In genomic region chr11:506238-506949, GRCh38 we compare ENCODE assay signal across 1 cellular context.
TF ChIP-seq lines count a peak whose summit lies in the region.

No MANE protein-coding gene starts in this region.

TF ChIP-seq in HepG2, 621 proteins besides CTCF, POLR2A, EP300 and RAD21 (continued from another document and continues in another):
- TF ChIP-seq TERF1 (CRISPR knock-in tag; IDR thresholded peaks at IDR 0.05), result no peak
- peak; percentile 61; the same call in 1 of the 2 replicates for TF ChIP-seq ZHX1 (CRISPR knock-in tag; IDR thresholded peaks at IDR 0.05; ENCODE audit: low read depth)
- peak; percentile 93 for TF ChIP-seq HDAC1 (CRISPR knock-in tag; IDR thresholded peaks at IDR 0.05)
- no peak; the same call in 1 of the 2 replicates for TF ChIP-seq ZNF318 (CRISPR knock-in tag; IDR thresholded peaks at IDR 0.05)
- peak; percentile 93 for TF ChIP-seq TGIF2 (CRISPR knock-in tag; IDR thresholded peaks at IDR 0.05)
- TF ChIP-seq SMAD1 (CRISPR knock-in tag; IDR thresholded peaks at IDR 0.05; ENCODE audit: borderline replicate concordance, low read depth), result peak; percentile 87; the same call in 1 of the 2 replicates
- TF ChIP-seq NPAS2 (CRISPR knock-in tag; IDR thresholded peaks at IDR 0.05; ENCODE audit: borderline replicate concordance), result no peak
- TF ChIP-seq ZNF121 (CRISPR knock-in tag; IDR thresholded peaks at IDR 0.05), result no peak
- no peak for TF ChIP-seq CC2D1A (CRISPR knock-in tag; IDR thresholded peaks at IDR 0.05)
- TF ChIP-seq ZNF253 (CRISPR knock-in tag; IDR thresholded peaks at IDR 0.05; ENCODE audit: borderline replicate concordance), result no peak
- TF ChIP-seq ZBTB43 (CRISPR knock-in tag; conservative IDR thresholded peaks at IDR 0.05), result peak; percentile 71; the same call in 1 of the 2 replicates
- TF ChIP-seq ZNF709 (CRISPR knock-in tag; IDR thresholded peaks at IDR 0.05), result no peak
- TF ChIP-seq ZNF576 (CRISPR knock-in tag; IDR thresholded peaks at IDR 0.05), result no peak
- no peak for TF ChIP-seq ZNF569 (CRISPR knock-in tag; IDR thresholded peaks at IDR 0.05; ENCODE audit: borderline replicate concordance)
- no peak for TF ChIP-seq CENPBD1 (CRISPR knock-in tag; IDR thresholded peaks at IDR 0.05; ENCODE audit: borderline replicate concordance, low read depth)
- TF ChIP-seq ZNF543 (CRISPR knock-in tag; IDR thresholded peaks at IDR 0.05), result no peak; the same call in 1 of the 2 replicates
- TF ChIP-seq NBN (conservative IDR thresholded peaks at IDR 0.05), result no peak
- TF ChIP-seq IRX3 (CRISPR knock-in tag; IDR thresholded peaks at IDR 0.05; ENCODE audit: borderline replicate concordance, low read depth), result no peak
- TF ChIP-seq NFYB (CRISPR knock-in tag; IDR thresholded peaks at IDR 0.05), result peak; percentile 14; the same call in 1 of the 2 replicates
- TF ChIP-seq TSC22D2 (CRISPR knock-in tag; IDR thresholded peaks at IDR 0.05; ENCODE audit: borderline replicate concordance), result no peak
- TF ChIP-seq CENPX (CRISPR knock-in tag; IDR thresholded peaks at IDR 0.05), result no peak
- peak; percentile 56 for TF ChIP-seq ZNF777 (CRISPR knock-in tag; IDR thresholded peaks at IDR 0.05)
- no peak; the same call in 1 of the 2 replicates for TF ChIP-seq ONECUT2 (CRISPR knock-in tag; IDR thresholded peaks at IDR 0.05)
- TF ChIP-seq ZNF772 (CRISPR knock-in tag; IDR thresholded peaks at IDR 0.05), result peak; percentile 87; the same call in 1 of the 2 replicates
- TF ChIP-seq ZNF878 (CRISPR knock-in tag; IDR thresholded peaks at IDR 0.05), result no peak
- no peak for TF ChIP-seq FOXP1 (IDR thresholded peaks at IDR 0.05)
- TF ChIP-seq FOXP1 (CRISPR knock-in tag; IDR thresholded peaks at IDR 0.05), result no peak
- no peak; the same call in 1 of the 2 replicates for TF ChIP-seq ZNF670 (CRISPR knock-in tag; IDR thresholded peaks at IDR 0.05; ENCODE audit: borderline replicate concordance)
- no peak for TF ChIP-seq ZEB1 (IDR thresholded peaks at IDR 0.05; ENCODE audit: insufficient replicate concordance, low read depth)
- TF ChIP-seq BRD4 (CRISPR knock-in tag; IDR thresholded peaks at IDR 0.05), result no peak
- TF ChIP-seq ZNF556 (CRISPR knock-in tag; IDR thresholded peaks at IDR 0.05; ENCODE audit: borderline replicate concordance), result no peak
- peak; percentile 75; the same call in 1 of the 2 replicates for TF ChIP-seq ZNF674 (CRISPR knock-in tag; IDR thresholded peaks at IDR 0.05; ENCODE audit: low read depth)
- TF ChIP-seq ZNF333 (CRISPR knock-in tag; IDR thresholded peaks at IDR 0.05; ENCODE audit: borderline replicate concordance), result 0 out of 2 replicates have a peak, but pooled peaks have one; percentile 62
- TF ChIP-seq ZNF460 (CRISPR knock-in tag; IDR thresholded peaks at IDR 0.05; ENCODE audit: borderline replicate concordance), result no peak
- no peak for TF ChIP-seq NFIB (CRISPR knock-in tag; IDR thresholded peaks at IDR 0.05; ENCODE audit: borderline replicate concordance)
- 0 out of 2 replicates have a peak, but pooled peaks have one; percentile 71 for TF ChIP-seq MTF2 (CRISPR knock-in tag; IDR thresholded peaks at IDR 0.05; ENCODE audit: borderline replicate concordance)
- no peak; the same call in 1 of the 2 replicates for TF ChIP-seq ZNF768 (CRISPR knock-in tag; IDR thresholded peaks at IDR 0.05)
- TF ChIP-seq MXD4 (CRISPR knock-in tag; IDR thresholded peaks at IDR 0.05), result peak; percentile 95
- peak; percentile 79 for TF ChIP-seq ZBTB2 (CRISPR knock-in tag; IDR thresholded peaks at IDR 0.05; ENCODE audit: low read depth)
- no peak for TF ChIP-seq ZNF691 (CRISPR knock-in tag; IDR thresholded peaks at IDR 0.05; ENCODE audit: borderline replicate concordance, low read depth)
- no peak for TF ChIP-seq ZZZ3 (CRISPR knock-in tag; IDR thresholded peaks at IDR 0.05; ENCODE audit: borderline replicate concordance)
- no peak for TF ChIP-seq MLX (CRISPR knock-in tag; IDR thresholded peaks at IDR 0.05)
- no peak for TF ChIP-seq RFX3 (CRISPR knock-in tag; IDR thresholded peaks at IDR 0.05)
- TF ChIP-seq MBNL3 (CRISPR knock-in tag; conservative IDR thresholded peaks at IDR 0.05), result no peak
- TF ChIP-seq NR2F2 (IDR thresholded peaks at IDR 0.05; ENCODE audit: borderline replicate concordance, low read depth), result no peak
- TF ChIP-seq STAG1 (CRISPR knock-in tag; IDR thresholded peaks at IDR 0.05), result no peak
- no peak for TF ChIP-seq ZNF484 (CRISPR knock-in tag; IDR thresholded peaks at IDR 0.05; ENCODE audit: borderline replicate concordance, low read depth)
- no peak for TF ChIP-seq CHD4 (IDR thresholded peaks at IDR 0.05; ENCODE audit: borderline replicate concordance, low read length)
- TF ChIP-seq ZNF17 (CRISPR knock-in tag; IDR thresholded peaks at IDR 0.05), result no peak
- no peak for TF ChIP-seq TBL1XR1 (IDR thresholded peaks at IDR 0.05; ENCODE audit: borderline replicate concordance, low read length, partially characterized antibody)
- no peak for TF ChIP-seq PRPF4 (IDR thresholded peaks at IDR 0.05; ENCODE audit: low read depth, low read length, poor library complexity, severe bottlenecking)
- TF ChIP-seq ZNF232 (CRISPR knock-in tag; IDR thresholded peaks at IDR 0.05; ENCODE audit: borderline replicate concordance), result 0 out of 2 replicates have a peak, but pooled peaks have one; percentile 43
- no peak; the same call in 1 of the 2 replicates for TF ChIP-seq ZNF256 (CRISPR knock-in tag; conservative IDR thresholded peaks at IDR 0.05)
- peak; percentile 16; the same call in 1 of the 2 replicates for TF ChIP-seq NRL (CRISPR knock-in tag; IDR thresholded peaks at IDR 0.05; ENCODE audit: borderline replicate concordance)
